8 cellular contexts compared by ENCODE assay signal in the genomic region with DNA sequence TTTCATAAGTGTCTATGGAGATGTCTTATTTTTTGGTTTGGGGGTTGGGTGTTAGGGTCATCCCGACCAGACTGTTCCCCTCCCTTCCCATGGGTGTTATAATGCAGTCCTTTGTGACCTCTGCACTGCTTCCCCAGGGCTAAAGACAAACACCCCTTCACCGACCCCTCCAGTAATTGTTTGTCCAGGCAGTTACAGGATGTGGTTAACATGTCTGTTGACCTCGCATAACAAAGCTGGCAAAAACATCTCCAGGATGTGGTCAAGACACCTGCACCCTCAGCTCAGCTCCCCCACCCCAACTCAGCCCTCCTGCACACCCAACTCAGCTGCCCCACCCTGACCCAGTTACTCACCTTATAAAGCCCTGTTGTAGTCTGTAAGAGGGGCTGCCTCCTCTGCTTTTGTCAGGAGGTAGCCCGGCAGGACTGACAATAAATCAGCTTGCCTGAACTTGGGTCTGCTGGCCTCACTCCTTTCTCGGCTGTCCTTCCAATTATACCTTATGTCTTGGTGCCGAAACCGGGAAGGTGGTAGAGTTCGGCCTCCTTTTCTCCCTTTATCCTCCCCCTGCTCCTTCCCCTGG.
DNase-seq lines count a peak whose midpoint lies in the region; ATAC-seq lines count a peak whose summit lies in the region.

No MANE protein-coding gene starts in this region.

- peaks cover 45% of the 10 kb centered on the region for H3K9me3 ChIP-seq in BLaER1

- intact Hi-C loops in activated T-helper 1 cell treated with anti-CD3 and anti-CD28 coated beads, Interleukin-12 subunit alpha, Interleukin-12 subunit beta, Interleukin-2, Interleukin-4 antibody, amounts not matched to agents 30 ng/mL and 10 ng/mL and 1 ng/mL, durations not matched to agents 14 hours and 24 hours and 36 hours (cut with micrococcal nuclease) = no loop called here

- H3K27ac ChIP-seq in BLaER1 = peak overlapping the region; percentile 79
- H3K27ac ChIP-seq in caudate nucleus (ENCODE audit: low read depth, low read length) = no peak overlapping the region

- H3K4me3 Mint-ChIP-seq in activated T-helper 1 cell treated with anti-CD3 and anti-CD28 coated beads, Interleukin-12 subunit alpha, Interleukin-12 subunit beta, Interleukin-2, Interleukin-4 antibody, amounts not matched to agents 30 ng/mL and 10 ng/mL and 1 ng/mL, durations not matched to agents 14 hours and 24 hours and 36 hours = peak overlapping the region; percentile 53

- peaks cover 42% of the 10 kb centered on the region for H3K36me3 Mint-ChIP-seq in activated T-helper 1 cell treated with anti-CD3 and anti-CD28 coated beads, Interleukin-12 subunit alpha, Interleukin-12 subunit beta, Interleukin-2, Interleukin-4 antibody, amounts not matched to agents 30 ng/mL and 10 ng/mL and 1 ng/mL, durations not matched to agents 14 hours and 24 hours and 36 hours (ENCODE audit: low read depth)

- H4K20me1 ChIP-seq in BLaER1 = no peaks in the 10 kb centered on the region

- peak overlapping the region; percentile 77 for H3K27ac Mint-ChIP-seq in activated T-helper 1 cell treated with anti-CD3 and anti-CD28 coated beads, Interleukin-12 subunit alpha, Interleukin-12 subunit beta, Interleukin-2, Interleukin-4 antibody, amounts not matched to agents 30 ng/mL and 10 ng/mL and 1 ng/mL, durations not matched to agents 14 hours and 24 hours and 36 hours

- H3K27me3 ChIP-seq in BLaER1 = no peaks in the 10 kb centered on the region

- 0 out of 2 replicates have a peak overlapping the region, but pooled peaks have one; percentile 48 for H3K9ac ChIP-seq in BLaER1

- peak overlapping the region; percentile 38 for H3K4me3 ChIP-seq in BLaER1

- peaks cover 47% of the 10 kb centered on the region for H3K9me3 Mint-ChIP-seq in activated T-helper 1 cell treated with anti-CD3 and anti-CD28 coated beads, Interleukin-12 subunit alpha, Interleukin-12 subunit beta, Interleukin-2, Interleukin-4 antibody, amounts not matched to agents 30 ng/mL and 10 ng/mL and 1 ng/mL, durations not matched to agents 14 hours and 24 hours and 36 hours

- no peaks in the 10 kb centered on the region for H3K27me3 Mint-ChIP-seq in activated T-helper 1 cell treated with anti-CD3 and anti-CD28 coated beads, Interleukin-12 subunit alpha, Interleukin-12 subunit beta, Interleukin-2, Interleukin-4 antibody, amounts not matched to agents 30 ng/mL and 10 ng/mL and 1 ng/mL, durations not matched to agents 14 hours and 24 hours and 36 hours (ENCODE audit: insufficient read depth)

- 0 out of 2 replicates have a peak, but pooled peaks cover 4% of the 10 kb centered on the region for H3K36me3 ChIP-seq in BLaER1

- H3K4me1 ChIP-seq in BLaER1 = peaks cover 35% of the 10 kb centered on the region

- peak overlapping the region; percentile 85 for H3K4me2 ChIP-seq in BLaER1

- DNase-seq in GM19240 (ENCODE audit: insufficient read length, low spot score) = peak; percentile 3
- DNase-seq in activated T-helper 1 cell treated with anti-CD3 and anti-CD28 coated beads, Interleukin-12 subunit alpha, Interleukin-12 subunit beta, Interleukin-2, Interleukin-4 antibody, amounts not matched to agents 30 ng/mL and 10 ng/mL and 1 ng/mL, durations not matched to agents 14 hours and 24 hours and 36 hours (ENCODE audit: low spot score) = peak; percentile 20
- DNase-seq in NCI-H1436 (lab: John Stamatoyannopoulos, UW) = no peak
- no peak for DNase-seq in HuH-7 (ENCODE audit: low spot score)
- no peak for DNase-seq in caudate nucleus (lab: John Stamatoyannopoulos, UW)
- no peak for DNase-seq in effector CD4-positive, alpha-beta T cell

- peaks cover 38% of the 10 kb centered on the region for H3K4me1 Mint-ChIP-seq in activated T-helper 1 cell treated with anti-CD3 and anti-CD28 coated beads, Interleukin-12 subunit alpha, Interleukin-12 subunit beta, Interleukin-2, Interleukin-4 antibody, amounts not matched to agents 30 ng/mL and 10 ng/mL and 1 ng/mL, durations not matched to agents 14 hours and 24 hours and 36 hours (ENCODE audit: low read depth)

- peak; percentile 96 for ATAC-seq in HG03280 (IDR thresholded peaks at IDR 0.05; ENCODE audit: unreplicated experiment)

Comparison
In these comparisons a context has a peak if more than half of its experiments do, and no peak if none do; other contexts are left out.
1. DNase-seq: peak in GM19240 (single experiment) and activated T-helper 1 cell treated with anti-CD3 and anti-CD28 coated beads, Interleukin-12 subunit alpha, Interleukin-12 subunit beta, Interleukin-2, Interleukin-4 antibody, amounts not matched to agents 30 ng/mL and 10 ng/mL and 1 ng/mL, durations not matched to agents 14 hours and 24 hours and 36 hours (single experiment); none in NCI-H1436 (single experiment), HuH-7 (single experiment), caudate nucleus (0 of 61) and effector CD4-positive, alpha-beta T cell (single experiment).